23 cellular contexts compared by ENCODE assay signal in genomic region chr10:117616179-117616578, GRCh38.
DNase-seq lines count a peak whose midpoint lies in the region; ATAC-seq and TF ChIP-seq lines count a peak whose summit lies in the region.
"Had no signal": no experiment of that assay in that cellular context is flagged by ENCODE, and none has a peak within 500 bp of the region (broad histone marks: within the 10 kb centered on the region; RNA-seq: fewer than 3 reads in every experiment).

No MANE protein-coding gene starts in this region.

- H3K27me3 Mint-ChIP-seq in endodermal cell (ENCODE audit: insufficient read depth) = peaks cover 9% of the 10 kb centered on the region
- H3K27me3 Mint-ChIP-seq: dendritic cell treated with granulocyte-macrophage colony-stimulating factor and Interleukin-4, amounts not matched to agents 40 ng/mL and 50 ng/mL, for 4 days had no signal

- no peak for TF ChIP-seq CTCF in endodermal cell (conservative IDR thresholded peaks at IDR 0.05)

- H3K4me3 ChIP-seq in endodermal cell (ENCODE audit: low read length) = no peak overlapping the region
- H3K4me3 ChIP-seq: body of pancreas, lung, spleen, transverse colon had no signal

- DNase-seq in DMS 273 (lab: John Stamatoyannopoulos, UW; ENCODE audit: unreplicated experiment) = peak; percentile 35
- no peak for DNase-seq in DMS 273 treated with DMSO at 0.1 percent for 48 hours (lab: John Stamatoyannopoulos, UW)
- peak; percentile 20 for DNase-seq in endodermal cell
- DNase-seq in Right ventricle myocardium inferior (ENCODE audit: missing footprints) = no peak
- no peak for DNase-seq in NCI-H2227 treated with DMSO at 0.1 percent for 48 hours (lab: John Stamatoyannopoulos, UW)
- DNase-seq in GM19240 (ENCODE audit: insufficient read length, low spot score) = no peak
- DNase-seq: body of pancreas, C1 segment of cervical spinal cord, DND-41, erythroblast, NCI-H1092 treated with DMSO at 0.1 percent for 48 hours, SIG-M5, spleen, transverse colon had no signal

- ATAC-seq in GM21381 (IDR thresholded peaks at IDR 0.05; ENCODE audit: unreplicated experiment) (peak; percentile 54), HG03045 (IDR thresholded peaks at IDR 0.05; ENCODE audit: unreplicated experiment) (peak; percentile 66), Right ventricle myocardium inferior (no peak)
- ATAC-seq: activated CD4-positive, CD25-positive, alpha-beta regulatory T cell treated with anti-CD3 and anti-CD28 coated beads, Interleukin-2, amount 50 U/mL, for 24 hours; activated naive CD4-positive, alpha-beta T cell treated with anti-CD3 and anti-CD28 coated beads, Interleukin-2, amount 50 U/mL, for 72 hours; body of pancreas; stimulated activated memory B cell treated with anti-CD40 and anti-IgM and Interleukin-4, amounts not matched to agents 10 μg/mL and 1 μg/mL and 100 μg/mL, for 72 hours had no signal

- no peaks in the 10 kb centered on the region for H3K9me3 Mint-ChIP-seq in endodermal cell
- H3K9me3 Mint-ChIP-seq: dendritic cell treated with granulocyte-macrophage colony-stimulating factor and Interleukin-4, amounts not matched to agents 40 ng/mL and 50 ng/mL, for 4 days had no signal

- peaks cover 4% of the 10 kb centered on the region for H3K27me3 ChIP-seq in endodermal cell (ENCODE audit: control insufficient read depth, insufficient read depth, low read length, poor library complexity, severe bottlenecking)
- H3K27me3 ChIP-seq: body of pancreas, transverse colon had no signal

- H3K36me3 ChIP-seq in endodermal cell (ENCODE audit: control insufficient read depth, insufficient read depth, low read length) = no peaks in the 10 kb centered on the region
- H3K36me3 ChIP-seq: spleen, transverse colon had no signal

- H3K4me3 Mint-ChIP-seq in endodermal cell = no peak overlapping the region
- H3K4me3 Mint-ChIP-seq: dendritic cell treated with granulocyte-macrophage colony-stimulating factor and Interleukin-4, amounts not matched to agents 40 ng/mL and 50 ng/mL, for 4 days; stimulated activated memory B cell treated with anti-CD40 and anti-IgM and Interleukin-4, amounts not matched to agents 10 μg/mL and 1 μg/mL and 100 μg/mL, for 72 hours had no signal

- no peaks in the 10 kb centered on the region for H3K4me1 ChIP-seq in endodermal cell (ENCODE audit: control insufficient read depth, insufficient read depth, low read length)
- H3K4me1 ChIP-seq: body of pancreas, spleen, transverse colon had no signal

- no peak overlapping the region for H3K27ac Mint-ChIP-seq in endodermal cell
- H3K27ac Mint-ChIP-seq: activated naive CD4-positive, alpha-beta T cell treated with anti-CD3 and anti-CD28 coated beads, Interleukin-2, amount 50 U/mL, for 72 hours; dendritic cell treated with granulocyte-macrophage colony-stimulating factor and Interleukin-4, amounts not matched to agents 40 ng/mL and 50 ng/mL, for 4 days; stimulated activated memory B cell treated with anti-CD40 and anti-IgM and Interleukin-4, amounts not matched to agents 10 μg/mL and 1 μg/mL and 100 μg/mL, for 72 hours had no signal

- H3K36me3 Mint-ChIP-seq in endodermal cell (ENCODE audit: low read depth) = no peaks in the 10 kb centered on the region
- H3K36me3 Mint-ChIP-seq: activated naive CD4-positive, alpha-beta T cell treated with anti-CD3 and anti-CD28 coated beads, Interleukin-2, amount 50 U/mL, for 72 hours; stimulated activated memory B cell treated with anti-CD40 and anti-IgM and Interleukin-4, amounts not matched to agents 10 μg/mL and 1 μg/mL and 100 μg/mL, for 72 hours had no signal

- H3K4me1 Mint-ChIP-seq in endodermal cell = no peaks in the 10 kb centered on the region
- H3K4me1 Mint-ChIP-seq: stimulated activated memory B cell treated with anti-CD40 and anti-IgM and Interleukin-4, amounts not matched to agents 10 μg/mL and 1 μg/mL and 100 μg/mL, for 72 hours had no signal

- H3K9me3 ChIP-seq in endodermal cell (ENCODE audit: control insufficient read depth, low read length) = no peaks in the 10 kb centered on the region
- H3K9me3 ChIP-seq: body of pancreas, spleen, transverse colon had no signal

- H3K9ac ChIP-seq in endodermal cell (ENCODE audit: extremely low read depth, low read length, poor library complexity, severe bottlenecking) = no peak overlapping the region
- H3K9ac ChIP-seq: KMS-11 had no signal

- intact Hi-C loops in Right ventricle myocardium inferior (cut with DNase I) = no loop called here

- H3K27ac ChIP-seq in endodermal cell (ENCODE audit: low read depth, low read length) = no peak overlapping the region
- H3K27ac ChIP-seq: 22Rv1, body of pancreas, KMS-11, spleen, transverse colon had no signal

- 88 to 92% methylated on average over 9 of the region's 9 CpGs for WGBS in endodermal cell (ENCODE audit: insufficient coverage in 1 of 2, insufficient read length in 1 of 2), 2 experiments

Comparison
In these comparisons a context has a peak if more than half of its experiments do, and no peak if none do; other contexts are left out.
1. DNase-seq: peak in DMS 273 (single experiment) and endodermal cell (single experiment); none in DMS 273 treated with DMSO at 0.1 percent for 48 hours (single experiment), Right ventricle myocardium inferior (single experiment), NCI-H2227 treated with DMSO at 0.1 percent for 48 hours (single experiment) and GM19240 (single experiment).